Comparison of ENCODE assay signal across 8 cellular contexts in genomic region chr2:128835974-128836373, GRCh38.
"Had no signal": no experiment of that assay in that cellular context is flagged by ENCODE, and none has a peak within 500 bp of the region (broad histone marks: within the 10 kb centered on the region; RNA-seq: fewer than 3 reads in every experiment).

No MANE protein-coding gene starts in this region.

- H3K27ac ChIP-seq: GM23248, HL-60 had no signal

- H3K36me3 Mint-ChIP-seq: IgD-negative memory B cell had no signal

- ATAC-seq: HCT116 had no signal

- H2AFZ ChIP-seq: GM23248 had no signal

- H3K9ac ChIP-seq: GM23248 had no signal

- H3K27ac Mint-ChIP-seq: HFFc6, IgD-negative memory B cell had no signal

- H3K9me3 ChIP-seq: HAP-1 had no signal

- H3K4me3 Mint-ChIP-seq: HFFc6, IgD-negative memory B cell had no signal

- H3K4me1 Mint-ChIP-seq: IgD-negative memory B cell had no signal

- H3K4me3 ChIP-seq: GM23248, HAP-1 had no signal

- H3K36me3 ChIP-seq: HAP-1 had no signal

- DNase-seq: GM23248, GOT3, H7, HFFc6 had no signal

- H3K4me1 ChIP-seq: HAP-1 had no signal
